19 cellular contexts compared by ENCODE assay signal in genomic region chrX:50723006-50723405, GRCh38.
A peak's percentile ranks its signal among the peaks of the same experiment; 100 is the strongest.
DNase-seq lines count a peak whose midpoint lies in the region; FAIRE-seq and TF ChIP-seq lines count a peak whose summit lies in the region.
"Had no signal": no experiment of that assay in that cellular context is flagged by ENCODE, and none has a peak within 500 bp of the region (broad histone marks: within the 10 kb centered on the region; RNA-seq: fewer than 3 reads in every experiment).

No MANE protein-coding gene starts in this region.

- TF ChIP-seq CTCF in RWPE1 (conservative IDR thresholded peaks at IDR 0.05; ENCODE audit: low read depth) (no peak), endothelial cell of umbilical vein (IDR thresholded peaks at IDR 0.05; ENCODE audit: extremely low read depth in 1 of 2, insufficient read depth in 1 of 2, low read depth in 1 of 2, low read length in 2 of 2) (no peak), osteoblast (IDR thresholded peaks at IDR 0.05; ENCODE audit: extremely low read depth, low read depth, low read length) (no peak), smooth muscle cell (IDR thresholded peaks at IDR 0.05; ENCODE audit: borderline replicate concordance, insufficient read depth, poor library complexity, severe bottlenecking) (no peak)

- no peak overlapping the region for H3K27ac ChIP-seq in RWPE1
- H3K27ac ChIP-seq in endothelial cell of umbilical vein (ENCODE audit: insufficient read depth, low read depth, low read length) = no peak overlapping the region
- no peak overlapping the region for H3K27ac ChIP-seq in osteoblast (ENCODE audit: low read depth, low read length)
- H3K27ac ChIP-seq in smooth muscle cell (ENCODE audit: low read depth) = no peak overlapping the region
- H3K27ac ChIP-seq in substantia nigra (ENCODE audit: low read depth, low read length, poor library complexity, severe bottlenecking) = no peak overlapping the region
- H3K27ac ChIP-seq: C4-2B, SK-N-MC had no signal

- no peaks in the 10 kb centered on the region for H3K9me1 ChIP-seq in endothelial cell of umbilical vein (replicated peaks; ENCODE audit: control insufficient read depth, extremely low read depth, insufficient read depth, low read length)

- peak; percentile 15 for FAIRE-seq in endothelial cell of umbilical vein (lab: Jason Lieb, UNC)
- FAIRE-seq: A204.1 had no signal

- TF ChIP-seq POLR2A in endothelial cell of umbilical vein (IDR thresholded peaks at IDR 0.05; ENCODE audit: low read depth, low read length) = no peak

- no peak overlapping the region for H3K4me2 ChIP-seq in endothelial cell of umbilical vein (ENCODE audit: insufficient read depth, low read length)
- H3K4me2 ChIP-seq in osteoblast (ENCODE audit: insufficient read depth, low read length) = no peak overlapping the region
- H3K4me2 ChIP-seq in smooth muscle cell = no peak overlapping the region

- no peak overlapping the region for H3K9ac ChIP-seq in endothelial cell of umbilical vein (replicated peaks; ENCODE audit: extremely low read depth, insufficient read depth, low read length)
- H3K9ac ChIP-seq in smooth muscle cell (ENCODE audit: low read depth) = no peak overlapping the region

- intact Hi-C loops in endothelial cell of umbilical vein (cut with micrococcal nuclease) = no loop called here

- DNase-seq in EH (ENCODE audit: low read depth) (peak; percentile 1), RWPE1 (ENCODE audit: low spot score) (peak; percentile 15), endothelial cell of umbilical vein (ENCODE audit: low read depth, low spot score) (no peak), osteoblast (ENCODE audit: insufficient read length, low spot score, missing footprints) (peak; percentile 30), smooth muscle cell (lab: John Stamatoyannopoulos, UW; ENCODE audit: unreplicated experiment) (no peak), substantia nigra (lab: John Stamatoyannopoulos, UW) (no peak)
- DNase-seq in activated effector memory CD4-positive, alpha-beta T cell treated with Interleukin-2 at 50 U/mL for 16 hours = no peak
- DNase-seq in activated naive CD4-positive, alpha-beta T cell treated with anti-CD3 and anti-CD28 coated beads, Interleukin-2, amount 50 U/mL, for 16 hours = no peak
- DNase-seq: GF-D8; H9; IMR-90; Kasumi-1; NCI-H1105; NCI-H1694 treated with DMSO at 0.1 percent for 48 hours; NCI-H526 treated with DMSO at 0.1 percent for 48 hours; NK-92 treated with Interleukin-12 subunit alpha and Interleukin-12 subunit beta, amount 100 ng/mL, for 24 hours had no signal

- H3K4me1 ChIP-seq in endothelial cell of umbilical vein (ENCODE audit: control insufficient read depth, extremely low read depth, insufficient read depth, low read length) (peaks cover 2% of the 10 kb centered on the region), osteoblast (ENCODE audit: insufficient read depth, low read length) (peaks cover 19% of the 10 kb centered on the region), smooth muscle cell (ENCODE audit: low read depth) (no peaks in the 10 kb centered on the region)

- no peaks in the 10 kb centered on the region for H3F3A ChIP-seq in smooth muscle cell (ENCODE audit: low read depth)

- POLR2A ChIA-PET in RWPE1 (lab: Yijun Ruan, JAX; ENCODE audit: low non-redundant PET) (no interaction called here), endothelial cell of umbilical vein (lab: Charles Lee) (no interaction called here)

- no TSS peak for BruUV-seq in endothelial cell of umbilical vein (replicated peaks; lab: Mats Ljungman, UMichigan)

- H4K20me1 ChIP-seq in endothelial cell of umbilical vein (replicated peaks; ENCODE audit: control insufficient read depth, extremely low read depth, insufficient read depth, low read length) (no peaks in the 10 kb centered on the region), osteoblast (ENCODE audit: insufficient read depth, low read length) (peaks cover 5% of the 10 kb centered on the region), smooth muscle cell (ENCODE audit: low read depth) (no peaks in the 10 kb centered on the region)

- dilution Hi-C loops in endothelial cell of umbilical vein (cut with MboI; ENCODE audit: extremely low pct_ligation_motif_present, low sequenced_read_pairs) = no loop called here

- no peak overlapping the region for H2AFZ ChIP-seq in endothelial cell of umbilical vein (ENCODE audit: low read depth, low read length)
- no peak overlapping the region for H2AFZ ChIP-seq in osteoblast (ENCODE audit: low read length)
- no peak overlapping the region for H2AFZ ChIP-seq in smooth muscle cell (ENCODE audit: low read depth)

- H3K9me3 ChIP-seq in endothelial cell of umbilical vein (replicated peaks; ENCODE audit: control insufficient read depth, insufficient read depth, low read length) (no peaks in the 10 kb centered on the region), osteoblast (ENCODE audit: low read depth, low read length) (no peaks in the 10 kb centered on the region), smooth muscle cell (replicated peaks; ENCODE audit: low read depth) (no peaks in the 10 kb centered on the region)

- WGBS in smooth muscle cell (ENCODE audit: low lambda C conversion rate) = 80% methylated on average over 1 of the region's 1 CpG

- CTCF ChIA-PET in RWPE1 (lab: Yijun Ruan, JAX) (no interaction called here), endothelial cell of umbilical vein (lab: Charles Lee) (no interaction called here)

- H3K4me3 ChIP-seq in endothelial cell of umbilical vein (replicated peaks in 1 of 3; ENCODE audit: insufficient read depth in 1 of 3, low read depth in 1 of 3, low read length in 3 of 3) = no peak overlapping the region
- H3K4me3 ChIP-seq in osteoblast (ENCODE audit: insufficient read depth, low read length) = no peak overlapping the region
- H3K4me3 ChIP-seq in smooth muscle cell = no peak overlapping the region
- H3K4me3 ChIP-seq: SK-N-MC had no signal

- H3K27me3 ChIP-seq in endothelial cell of umbilical vein (ENCODE audit: control insufficient read depth in 2 of 2, insufficient read depth in 2 of 2, low read length in 2 of 2) = no peaks in the 10 kb centered on the region
- H3K27me3 ChIP-seq in osteoblast (ENCODE audit: insufficient read depth, low read length) = no peaks in the 10 kb centered on the region
- H3K27me3 ChIP-seq in smooth muscle cell (ENCODE audit: low read depth) = no peaks in the 10 kb centered on the region

- H3K79me2 ChIP-seq in endothelial cell of umbilical vein (ENCODE audit: control insufficient read depth, insufficient read depth, low read length) = no peaks in the 10 kb centered on the region
- no peaks in the 10 kb centered on the region for H3K79me2 ChIP-seq in osteoblast (ENCODE audit: insufficient read depth, low read length)
- no peaks in the 10 kb centered on the region for H3K79me2 ChIP-seq in smooth muscle cell (ENCODE audit: low read depth)

- H3K36me3 ChIP-seq in endothelial cell of umbilical vein (ENCODE audit: control insufficient read depth in 2 of 2, extremely low read depth in 1 of 2, insufficient read depth in 2 of 2, low read length in 2 of 2) (no peaks in the 10 kb centered on the region), osteoblast (ENCODE audit: insufficient read depth, low read length) (no peaks in the 10 kb centered on the region), smooth muscle cell (ENCODE audit: low read depth) (no peaks in the 10 kb centered on the region)

TF ChIP-seq in endothelial cell of umbilical vein, 7 proteins besides CTCF, POLR2A, EP300 and RAD21:
- no peak for TF ChIP-seq MYC (IDR thresholded peaks at IDR 0.05; ENCODE audit: low read depth, low read length)
- no peak for TF ChIP-seq POLR2AphosphoS5 (IDR thresholded peaks at IDR 0.05; ENCODE audit: insufficient read depth, low read depth, low read length)
- no peak for TF ChIP-seq FOS (IDR thresholded peaks at IDR 0.05; ENCODE audit: borderline replicate concordance, insufficient read depth, low read length)
- TF ChIP-seq EZH2 (IDR thresholded peaks at IDR 0.05; ENCODE audit: borderline replicate concordance, low read depth, low read length, severe bottlenecking) = no peak
- no peak for TF ChIP-seq JUN (IDR thresholded peaks at IDR 0.05; ENCODE audit: borderline replicate concordance, insufficient read depth, insufficient read length, low read depth)
- no peak for TF ChIP-seq MAX (IDR thresholded peaks at IDR 0.05; ENCODE audit: insufficient read depth, insufficient read length)
- TF ChIP-seq GATA2 (IDR thresholded peaks at IDR 0.05; ENCODE audit: insufficient read depth, insufficient read length, low read depth, low read length) = no peak

Comparison
In these comparisons a context has a peak if more than half of its experiments do, and no peak if none do; other contexts are left out.
1. DNase-seq: peak in EH (single experiment), RWPE1 (single experiment) and osteoblast (single experiment); none in endothelial cell of umbilical vein (single experiment), smooth muscle cell (single experiment), activated effector memory CD4-positive, alpha-beta T cell treated with Interleukin-2 at 50 U/mL for 16 hours (single experiment), activated naive CD4-positive, alpha-beta T cell treated with anti-CD3 and anti-CD28 coated beads, Interleukin-2, amount 50 U/mL, for 16 hours (single experiment) and substantia nigra (0 of 49).